34 cellular contexts compared by ENCODE assay signal in the genomic region with DNA sequence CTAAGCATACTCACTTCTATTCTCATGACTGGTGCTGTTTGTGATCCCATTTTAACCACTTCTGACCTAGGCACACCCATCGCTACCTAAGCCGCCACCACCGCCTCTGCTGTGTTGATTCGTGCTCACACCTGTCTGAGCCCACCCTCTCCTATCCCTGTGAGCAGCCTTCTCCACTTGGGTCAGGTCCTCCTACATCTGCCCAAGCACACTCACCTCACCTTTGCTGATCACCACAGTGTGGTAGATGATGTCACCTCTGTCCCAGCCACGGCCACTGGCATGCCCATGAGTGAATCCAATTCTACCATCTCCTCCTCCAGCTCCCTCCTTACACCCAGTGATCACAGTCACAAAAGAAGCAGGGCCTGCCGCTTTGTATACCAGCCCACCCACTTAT. TPM values are rescaled to one million over a fixed set of nuclear protein-coding genes. Genes with fewer than 3 reads are reported as not detected.
"Had no signal": no experiment of that assay in that cellular context is flagged by ENCODE, and none has a peak within 500 bp of the region (broad histone marks: within the 10 kb centered on the region; RNA-seq: fewer than 3 reads in every experiment).

No MANE protein-coding gene starts in this region.

- H3K27ac Mint-ChIP-seq: activated CD4-positive, alpha-beta T cell treated with anti-CD3 and anti-CD28 coated beads, Interleukin-2, amount 10 ng/mL, durations not matched to agents 7 days and 5 days; activated naive CD4-positive, alpha-beta T cell treated with anti-CD3 and anti-CD28 coated beads, Interleukin-2, amount 10 ng/mL, durations not matched to agents 7 days and 5 days; effector memory CD8-positive, alpha-beta T cell; immature natural killer cell; T-cell had no signal

- DNase-seq: activated CD4-positive, alpha-beta T cell treated with anti-CD3 and anti-CD28 coated beads, Interleukin-2, amount 10 ng/mL, durations not matched to agents 7 days and 5 days; activated CD4-positive, CD25-positive, alpha-beta regulatory T cell; activated effector memory CD4-positive, alpha-beta T cell treated with anti-CD3 and anti-CD28 coated beads, Interleukin-2, amount 50 U/mL, for 16 hours; activated naive CD4-positive, alpha-beta T cell treated with anti-CD3 and anti-CD28 coated beads, Interleukin-2, amount 10 ng/mL, durations not matched to agents 7 days and 5 days; activated T-cell treated with anti-CD3 and anti-CD28 coated beads, Interleukin-2, amount 50 U/mL, for 4 hours; brain microvascular endothelial cell; dorsolateral prefrontal cortex; effector memory CD8-positive, alpha-beta T cell; glutamatergic neuron; immature natural killer cell; left lung; naive thymus-derived CD4-positive, alpha-beta T cell; posterior cingulate gyrus; right lobe of liver; SJCRH30; stimulated activated CD4-positive, alpha-beta T cell treated with anti-CD3 and anti-CD28 coated beads, Interleukin-2, amount 100 ng/mL, for 48 hours; stimulated activated naive CD4-positive, alpha-beta T cell treated with Interleukin-2 at 50 U/mL for 16 hours; substantia nigra; T-cell; T1000; thyroid gland had no signal

- H3K36me3 ChIP-seq: adrenal gland, ascending aorta, brain microvascular endothelial cell, esophagus muscularis mucosa, left lung, right lobe of liver, SJCRH30, thyroid gland had no signal

- ATAC-seq: effector memory CD8-positive, alpha-beta T cell; left lung; naive thymus-derived CD4-positive, alpha-beta T cell; right lobe of liver; T-cell had no signal

- H3K9me3 ChIP-seq: adrenal gland, ascending aorta, esophagus muscularis mucosa, left lung, right lobe of liver, SJCRH30, thyroid gland had no signal

- FAIRE-seq: colon, frontal cortex had no signal

- H3K36me3 Mint-ChIP-seq: activated naive CD4-positive, alpha-beta T cell treated with anti-CD3 and anti-CD28 coated beads, Interleukin-2, amount 10 ng/mL, durations not matched to agents 7 days and 5 days; immature natural killer cell; naive thymus-derived CD4-positive, alpha-beta T cell; T-cell had no signal

- H3K4me3 ChIP-seq: adrenal gland, ascending aorta, dorsolateral prefrontal cortex, esophagus muscularis mucosa, hepatocyte, left lung, lung, right lobe of liver, SJCRH30, skin epidermis, thyroid gland had no signal

- H3K27me3 ChIP-seq: ascending aorta, brain microvascular endothelial cell, dorsolateral prefrontal cortex, hepatocyte, left lung, right lobe of liver, SJCRH30, thyroid gland had no signal

- H3K4me1 ChIP-seq: adrenal gland, ascending aorta, esophagus muscularis mucosa, left lung, right lobe of liver, SJCRH30, thyroid gland had no signal

- H3K4me3 Mint-ChIP-seq: activated CD4-positive, alpha-beta T cell treated with anti-CD3 and anti-CD28 coated beads, Interleukin-2, amount 10 ng/mL, durations not matched to agents 7 days and 5 days; activated naive CD4-positive, alpha-beta T cell treated with anti-CD3 and anti-CD28 coated beads, Interleukin-2, amount 10 ng/mL, durations not matched to agents 7 days and 5 days; activated T-cell treated with anti-CD3 and anti-CD28 coated beads, Interleukin-2, amount 50 U/mL, for 4 hours; central memory CD8-positive, alpha-beta T cell; effector memory CD8-positive, alpha-beta T cell; immature natural killer cell; naive thymus-derived CD4-positive, alpha-beta T cell; neural crest cell; T-cell had no signal

- H3K27ac ChIP-seq: adrenal gland, ascending aorta, brain microvascular endothelial cell, dorsolateral prefrontal cortex, esophagus muscularis mucosa, hepatocyte, left lung, right lobe of liver, SJCRH30, skin epidermis, thyroid gland had no signal

- H3K4me1 Mint-ChIP-seq: activated CD4-positive, alpha-beta T cell treated with anti-CD3 and anti-CD28 coated beads, Interleukin-2, amount 10 ng/mL, durations not matched to agents 7 days and 5 days; activated naive CD4-positive, alpha-beta T cell treated with anti-CD3 and anti-CD28 coated beads, Interleukin-2, amount 10 ng/mL, durations not matched to agents 7 days and 5 days; central memory CD8-positive, alpha-beta T cell; immature natural killer cell; naive thymus-derived CD4-positive, alpha-beta T cell; neural crest cell; T-cell had no signal

- H3K9me3 Mint-ChIP-seq: activated CD4-positive, alpha-beta T cell treated with anti-CD3 and anti-CD28 coated beads, Interleukin-2, amount 10 ng/mL, durations not matched to agents 7 days and 5 days; activated naive CD4-positive, alpha-beta T cell treated with anti-CD3 and anti-CD28 coated beads, Interleukin-2, amount 10 ng/mL, durations not matched to agents 7 days and 5 days; activated T-cell treated with anti-CD3 and anti-CD28 coated beads, Interleukin-2, amount 50 U/mL, for 4 hours; central memory CD8-positive, alpha-beta T cell; effector memory CD8-positive, alpha-beta T cell; immature natural killer cell; neural crest cell; T-cell had no signal

RNA-seq across cellular contexts. Expression of gene MUC22, which starts 20.8 kb away (rescaled TPM):
- total RNA-seq: activated CD4-positive, alpha-beta T cell treated with anti-CD3 and anti-CD28 coated beads, Interleukin-2, amount 10 ng/mL, durations not matched to agents 7 days and 5 days; activated T-cell treated with anti-CD3 and anti-CD28 coated beads, Interleukin-2, amount 50 U/mL, for 4 hours; adrenal gland; ascending aorta; dorsolateral prefrontal cortex; esophagus muscularis mucosa; frontal cortex; kidney epithelial cell; naive thymus-derived CD4-positive, alpha-beta T cell; neural crest cell; omental fat pad; right lobe of liver; SJCRH30; T-cell; thyroid gland; ureter had no signal

RNA-seq across cellular contexts. Expression of gene MUC21, which starts 47.6 kb away (rescaled TPM):
- total RNA-seq: activated CD4-positive, alpha-beta T cell treated with anti-CD3 and anti-CD28 coated beads, Interleukin-2, amount 10 ng/mL, durations not matched to agents 7 days and 5 days; activated T-cell treated with anti-CD3 and anti-CD28 coated beads, Interleukin-2, amount 50 U/mL, for 4 hours; adrenal gland; ascending aorta; frontal cortex; hepatocyte; kidney epithelial cell; naive thymus-derived CD4-positive, alpha-beta T cell; neural crest cell; omental fat pad; SJCRH30; T-cell; thyroid gland; ureter had no signal
